ENCODE assay signal across 8 cellular contexts in genomic region chr2:84905181-84906107, GRCh38. TPM values are rescaled to one million over a fixed set of nuclear protein-coding genes. Genes with fewer than 3 reads are reported as not detected.
DNase-seq lines count a peak whose midpoint lies in the region; ATAC-seq and TF ChIP-seq lines count a peak whose summit lies in the region.

Gene TMSB10 (plus strand): TSS chr2:84905656.

- intact Hi-C loops in Right ventricle myocardium superior (cut with DNase I): no loop called here
- intact Hi-C loops in transverse colon (cut with DNase I; ENCODE audit: low total_unique reads): loop anchor here (2.0 kb wide), 1 partner anchor 33 kb away; no protein-coding TSS in a partner anchor

- H3K18ac ChIP-seq in trophoblast cell (ENCODE audit: low read length): peak within 1 kb of the TSS; percentile 100

- peaks cover 12% of the 10 kb centered on the region for H3K9me3 Mint-ChIP-seq in activated naive CD8-positive, alpha-beta T cell treated with anti-CD3 and anti-CD28 coated beads, Interleukin-2, amount 10 ng/mL, durations not matched to agents 7 days and 5 days

- H3K36me3 Mint-ChIP-seq in activated naive CD8-positive, alpha-beta T cell treated with anti-CD3 and anti-CD28 coated beads, Interleukin-2, amount 10 ng/mL, durations not matched to agents 7 days and 5 days: peaks cover 49% of the 10 kb centered on the region

- H3K4me1 ChIP-seq in trophoblast cell (ENCODE audit: control insufficient read depth in 1 of 2, insufficient read depth in 2 of 2, low read length in 2 of 2) (peaks cover 0 to 4% of the 10 kb centered on the region in 2 experiments), transverse colon (peaks cover 0 to 22% (median 17%) of the 10 kb centered on the region in 4 donors)

- in situ Hi-C loops in transverse colon (cut with MboI; ENCODE audit: low pct_ligation_motif_present in 1 of 4, low pct_unique_long_range_greater_than_20kb in 1 of 4, low sequenced_read_pairs in 3 of 4): no loop called here

- H3K4me1 Mint-ChIP-seq in activated naive CD8-positive, alpha-beta T cell treated with anti-CD3 and anti-CD28 coated beads, Interleukin-2, amount 10 ng/mL, durations not matched to agents 7 days and 5 days: peaks cover 70% of the 10 kb centered on the region

- peak within 1 kb of the TSS; percentile 94 for H3K27ac Mint-ChIP-seq in activated naive CD8-positive, alpha-beta T cell treated with anti-CD3 and anti-CD28 coated beads, Interleukin-2, amount 10 ng/mL, durations not matched to agents 7 days and 5 days

- peak in 1 of 5 experiments; percentile 14 for TF ChIP-seq CTCF in transverse colon (IDR thresholded peaks at IDR 0.05)

- H3K23ac ChIP-seq in trophoblast cell (ENCODE audit: low read length): no peak within 1 kb of the TSS

- DNase-seq in HEK293T (ENCODE audit: extremely low spot score) (peak; percentile 90), MV-4-11 (lab: John Stamatoyannopoulos, UW) (peak; percentile 73), SW 1271 (lab: John Stamatoyannopoulos, UW) (peak; percentile 61 to 80), Right ventricle myocardium superior (peak; percentile 92), trophoblast cell (peak; percentile 83 to 84), transverse colon (peak; percentile 93)
- DNase-seq in activated naive CD8-positive, alpha-beta T cell treated with anti-CD3 and anti-CD28 coated beads, Interleukin-2, amount 10 ng/mL, durations not matched to agents 7 days and 5 days: peak; percentile 96

- H3K27me3 ChIP-seq in trophoblast cell (ENCODE audit: insufficient read depth, low read length) (no peaks in the 10 kb centered on the region), transverse colon (no peaks in the 10 kb centered on the region)

- peak within 1 kb of the TSS; percentile 98 for H3K4me2 ChIP-seq in trophoblast cell (ENCODE audit: low read length)

- H2BK12ac ChIP-seq in trophoblast cell (ENCODE audit: low read length): peak within 1 kb of the TSS; percentile 35

- TF ChIP-seq POLR2A in GM10847 (IDR thresholded peaks at IDR 0.05; ENCODE audit: extremely low read depth, insufficient read length): peak; percentile 99
- TF ChIP-seq POLR2A in transverse colon (IDR thresholded peaks at IDR 0.05): peak; percentile 98

- peak within 1 kb of the TSS; percentile 98 for H2BK5ac ChIP-seq in trophoblast cell (ENCODE audit: low read depth, low read length, poor library complexity)

- H2AFZ ChIP-seq in trophoblast cell (ENCODE audit: insufficient read depth, low read length, poor library complexity): peak within 1 kb of the TSS; percentile 90

- peak within 1 kb of the TSS; percentile 100 for H3K4ac ChIP-seq in trophoblast cell (ENCODE audit: low read depth, low read length)

- peak within 1 kb of the TSS; percentile 99 for H4K91ac ChIP-seq in trophoblast cell (ENCODE audit: low read depth, low read length)

- H2BK120ac ChIP-seq in trophoblast cell (ENCODE audit: insufficient read depth, low read length, poor library complexity): peak within 1 kb of the TSS; percentile 97

- peak within 1 kb of the TSS; percentile 100 for H2AK5ac ChIP-seq in trophoblast cell (ENCODE audit: low read length)

- H3K36me3 ChIP-seq in trophoblast cell (ENCODE audit: control insufficient read depth in 1 of 2, insufficient read depth in 2 of 2, low read length in 2 of 2): peaks cover 8 to 13% of the 10 kb centered on the region in 2 experiments
- H3K36me3 ChIP-seq in transverse colon: peaks cover 0 to 2% (median 0%) of the 10 kb centered on the region in 4 donors

- peak within 1 kb of the TSS; percentile 98 for H3K4me3 Mint-ChIP-seq in activated naive CD8-positive, alpha-beta T cell treated with anti-CD3 and anti-CD28 coated beads, Interleukin-2, amount 10 ng/mL, durations not matched to agents 7 days and 5 days

- H3K27ac ChIP-seq in trophoblast cell (ENCODE audit: low read depth, low read length) (peak within 1 kb of the TSS; percentile 83), transverse colon (peak within 1 kb of the TSS; percentile 94 to 100 (median 98))

- H3K4me3 ChIP-seq in trophoblast cell (ENCODE audit: low read depth, low read length): peak within 1 kb of the TSS; percentile 94
- H3K4me3 ChIP-seq in transverse colon: peak within 1 kb of the TSS; percentile 86 to 97 (median 90)

- POLR2A ChIA-PET in HEK293T (lab: Yijun Ruan, JAX): interaction anchor here (0.6 to 3.4 kb wide), 7 partner anchors 8 to 298 kb away, joined by 3 to 34 read pairs (median 4); partner anchors contain the start of gene KCMF1
- POLR2A ChIA-PET in activated naive CD8-positive, alpha-beta T cell treated with anti-CD3 and anti-CD28 coated beads, Interleukin-2, amount 10 ng/mL, durations not matched to agents 7 days and 5 days (lab: Charles Lee): interaction anchor here (0.8 to 12.3 kb wide), 18 partner anchors 8 to 447 kb away, joined by 3 to 404 read pairs (median 12); partner anchors contain the start of genes KCMF1, SUCLG1 and TRABD2A

- peak; percentile 48 for ATAC-seq in activated naive CD8-positive, alpha-beta T cell treated with anti-CD3 and anti-CD28 coated beads, Interleukin-2, amount 10 ng/mL, durations not matched to agents 7 days and 5 days (ENCODE audit: low read depth)
- peak; percentile 93 for ATAC-seq in Right ventricle myocardium superior (ENCODE audit: poor library complexity)

- CTCF ChIA-PET in HEK293T (lab: Yijun Ruan, JAX): interaction anchor here (1.0 to 3.6 kb wide), 3 partner anchors 12 to 21 kb away, joined by 3 to 20 read pairs (median 5); no protein-coding TSS in a partner anchor

- peak; percentile 59 for TF ChIP-seq EP300 in transverse colon (IDR thresholded peaks at IDR 0.05; ENCODE audit: low read depth)

- H4K8ac ChIP-seq in trophoblast cell (ENCODE audit: low read depth, low read length): peak within 1 kb of the TSS; percentile 98

- H3K27me3 Mint-ChIP-seq in activated naive CD8-positive, alpha-beta T cell treated with anti-CD3 and anti-CD28 coated beads, Interleukin-2, amount 10 ng/mL, durations not matched to agents 7 days and 5 days: no peaks in the 10 kb centered on the region

- H3K9me3 ChIP-seq in trophoblast cell (ENCODE audit: insufficient read depth, low read depth, low read length) (peaks cover 10% of the 10 kb centered on the region), transverse colon (no peaks in the 10 kb centered on the region)

- peaks cover 17% of the 10 kb centered on the region for H3K79me2 ChIP-seq in trophoblast cell (ENCODE audit: control insufficient read depth, insufficient read depth, low read length, poor library complexity)

- peaks cover 23% of the 10 kb centered on the region for H3K79me1 ChIP-seq in trophoblast cell (ENCODE audit: low read length)

- H3K14ac ChIP-seq in trophoblast cell (ENCODE audit: low read length): peak within 1 kb of the TSS; percentile 100

- H3K9ac ChIP-seq in trophoblast cell (ENCODE audit: low read length): peak within 1 kb of the TSS; percentile 95

- no CpG with 5 or more reads among the region's 94 CpGs for WGBS in trophoblast cell (ENCODE audit: extremely low coverage, insufficient coverage, insufficient read length)
- 0 to 1% methylated on average over 5 to 23 of the region's 94 CpGs for WGBS in transverse colon (ENCODE audit: low coverage in 1 of 2), 2 donors

- peak within 1 kb of the TSS; percentile 97 for H4K12ac ChIP-seq in trophoblast cell (ENCODE audit: low read depth, low read length)

TF ChIP-seq in HEK293T, 16 proteins besides CTCF, POLR2A, EP300 and RAD21:
- TF ChIP-seq FOXM1 (IDR thresholded peaks at IDR 0.05; ENCODE audit: borderline replicate concordance) (peak; percentile 22; the same call in 1 of the 2 replicates), LEF1 (IDR thresholded peaks at IDR 0.05; ENCODE audit: borderline replicate concordance) (no peak), NFRKB (IDR thresholded peaks at IDR 0.05) (no peak), ZNF384 (IDR thresholded peaks at IDR 0.05) (no peak), TARDBP (IDR thresholded peaks at IDR 0.05) (no peak), HDGF (IDR thresholded peaks at IDR 0.05; ENCODE audit: borderline replicate concordance) (no peak), ARNT (IDR thresholded peaks at IDR 0.05) (no peak)

RNA-seq across cellular contexts. Expression of gene TMSB10, which starts in this region (rescaled TPM):
- total RNA-seq in activated naive CD8-positive, alpha-beta T cell treated with anti-CD3 and anti-CD28 coated beads, Interleukin-2, amount 10 ng/mL, durations not matched to agents 7 days and 5 days: 1,000 to 10,000 TPM; 4,217 to 4,653 TPM
- 417 TPM for total RNA-seq in Right ventricle myocardium superior
- 2,539 and 2,657 TPM in 2 replicates for polyA plus RNA-seq in trophoblast cell (2013)
- 1,000 to 10,000 TPM; 1,619 to 4,787 (median 3,693) TPM for total RNA-seq in transverse colon

Comparison
In these comparisons a context has a peak if more than half of its experiments do, and no peak if none do; other contexts are left out.
1. Peak in every context shown above with its lines: DNase-seq, ATAC-seq, H3K4me3 ChIP-seq and H3K27ac ChIP-seq.